Comparison of ENCODE assay signal across 1 cellular context in genomic region chr1:23864801-23865542, GRCh38.
TF ChIP-seq lines count a peak whose summit lies in the region.

No MANE protein-coding gene starts in this region.

TF ChIP-seq in HCT116, 20 proteins besides CTCF, POLR2A, EP300 and RAD21 (continued from another document):
- TF ChIP-seq CEBPB (IDR thresholded peaks at IDR 0.05; ENCODE audit: low read depth) (no peak), ZNF274 (IDR thresholded peaks at IDR 0.05; ENCODE audit: low read depth, low read length) (no peak), CBX3 (IDR thresholded peaks at IDR 0.05; ENCODE audit: low read depth) (no peak)
